16 cellular contexts compared by ENCODE assay signal in genomic region chr10:7955446-7955845, GRCh38.
DNase-seq lines count a peak whose midpoint lies in the region; ATAC-seq and TF ChIP-seq lines count a peak whose summit lies in the region.
"Had no signal": no experiment of that assay in that cellular context is flagged by ENCODE, and none has a peak within 500 bp of the region (broad histone marks: within the 10 kb centered on the region; RNA-seq: fewer than 3 reads in every experiment).

No MANE protein-coding gene starts in this region.

- peaks cover 29% of the 10 kb centered on the region for H3K4me1 Mint-ChIP-seq in activated naive CD4-positive, alpha-beta T cell treated with anti-CD3 and anti-CD28 coated beads, Interleukin-2, amount 50 U/mL, for 24 hours
- H3K4me1 Mint-ChIP-seq in HFFc6 (ENCODE audit: low read depth): peaks cover 59% of the 10 kb centered on the region

- H3K4me3 Mint-ChIP-seq in activated naive CD4-positive, alpha-beta T cell treated with anti-CD3 and anti-CD28 coated beads, Interleukin-2, amount 50 U/mL, for 24 hours: peak overlapping the region; percentile 8
- H3K4me3 Mint-ChIP-seq in HFFc6: no peak overlapping the region
- H3K4me3 Mint-ChIP-seq: CD8-positive, alpha-beta memory T cell had no signal

- no peaks in the 10 kb centered on the region for H3K27me3 Mint-ChIP-seq in activated naive CD4-positive, alpha-beta T cell treated with anti-CD3 and anti-CD28 coated beads, Interleukin-2, amount 50 U/mL, for 24 hours
- H3K27me3 Mint-ChIP-seq in HFFc6 (ENCODE audit: insufficient read depth): peaks cover 2% of the 10 kb centered on the region; the same call in 1 of the 2 replicates
- H3K27me3 Mint-ChIP-seq: CD8-positive, alpha-beta memory T cell had no signal

- ATAC-seq in GM21515 (IDR thresholded peaks at IDR 0.05; ENCODE audit: unreplicated experiment): no peak
- ATAC-seq: Right ventricle myocardium inferior had no signal

- TF ChIP-seq CTCF in HFFc6 (IDR thresholded peaks at IDR 0.05): no peak

- no peak overlapping the region for H3K27ac Mint-ChIP-seq in activated naive CD4-positive, alpha-beta T cell treated with anti-CD3 and anti-CD28 coated beads, Interleukin-2, amount 50 U/mL, for 24 hours
- H3K27ac Mint-ChIP-seq in HFFc6: peak overlapping the region; percentile 61
- H3K27ac Mint-ChIP-seq: CD8-positive, alpha-beta memory T cell had no signal

- H3K36me3 Mint-ChIP-seq in activated naive CD4-positive, alpha-beta T cell treated with anti-CD3 and anti-CD28 coated beads, Interleukin-2, amount 50 U/mL, for 24 hours: peaks cover 11% of the 10 kb centered on the region
- 0 out of 2 replicates have a peak, but pooled peaks cover 8% of the 10 kb centered on the region for H3K36me3 Mint-ChIP-seq in HFFc6 (ENCODE audit: low read depth)

- no peak for DNase-seq in activated naive CD4-positive, alpha-beta T cell (lab: John Stamatoyannopoulos, UW)
- no peak for DNase-seq in HFFc6
- DNase-seq in fibroblast of gingiva (ENCODE audit: low read depth): peak; percentile 63
- no peak for DNase-seq in AG20443 (ENCODE audit: low spot score)
- no peak for DNase-seq in HuH-7 (ENCODE audit: low spot score)
- no peak for DNase-seq in UCSD-AML1 (lab: John Stamatoyannopoulos, UW; ENCODE audit: unreplicated experiment)
- DNase-seq: C1 segment of cervical spinal cord; CD8-positive, alpha-beta memory T cell; NCI-H1105; NCI-H1694 treated with DMSO at 0.1 percent for 48 hours; NCI-H510A; NCI-H748 treated with DMSO at 0.1 percent for 48 hours; NK-92 treated with Interleukin-12 subunit alpha and Interleukin-12 subunit beta, amount 100 ng/mL, for 24 hours had no signal

- no peaks in the 10 kb centered on the region for H3K9me3 Mint-ChIP-seq in activated naive CD4-positive, alpha-beta T cell treated with anti-CD3 and anti-CD28 coated beads, Interleukin-2, amount 50 U/mL, for 24 hours
- peaks cover 7% of the 10 kb centered on the region; the same call in 1 of the 2 replicates for H3K9me3 Mint-ChIP-seq in HFFc6
- H3K9me3 Mint-ChIP-seq: CD8-positive, alpha-beta memory T cell had no signal
